ENCODE assay signal across 1 cellular context in genomic region chr1:28744184-28744583, GRCh38.
TF ChIP-seq lines count a peak whose summit lies in the region.

No MANE protein-coding gene starts in this region.

TF ChIP-seq in GM23338, 12 proteins besides CTCF, POLR2A, EP300 and RAD21 (continued from another document):
- TF ChIP-seq ZNF462 (CRISPR knock-in tag; IDR thresholded peaks at IDR 0.05) = no peak
- no peak for TF ChIP-seq REST (IDR thresholded peaks at IDR 0.05; ENCODE audit: unreplicated experiment)
- no peak for TF ChIP-seq STAT1 (IDR thresholded peaks at IDR 0.05; ENCODE audit: unreplicated experiment)
- TF ChIP-seq EZH2 (IDR thresholded peaks at IDR 0.05; ENCODE audit: low read depth, unreplicated experiment) = no peak
- no peak for TF ChIP-seq NANOG (IDR thresholded peaks at IDR 0.05; ENCODE audit: borderline replicate concordance)
